In genomic region chr10:30453764-30454527, GRCh38 we compare ENCODE assay signal across 11 cellular contexts. TPM values are rescaled to one million over a fixed set of nuclear protein-coding genes. Genes with fewer than 3 reads are reported as not detected.
DNase-seq lines count a peak whose midpoint lies in the region; ATAC-seq and TF ChIP-seq lines count a peak whose summit lies in the region.
"Had no signal": no experiment of that assay in that cellular context is flagged by ENCODE, and none has a peak within 500 bp of the region (broad histone marks: within the 10 kb centered on the region; RNA-seq: fewer than 3 reads in every experiment).

No MANE protein-coding gene starts in this region.

- H3K27ac Mint-ChIP-seq in CD8-positive, alpha-beta T cell, result peak overlapping the region; percentile 37
- peak overlapping the region; percentile 71 for H3K27ac Mint-ChIP-seq in activated T-helper 1 cell treated with anti-CD3 and anti-CD28 coated beads, Interleukin-12 subunit alpha, Interleukin-12 subunit beta, Interleukin-2, Interleukin-4 antibody, amounts not matched to agents 30 ng/mL and 10 ng/mL and 1 ng/mL, durations not matched to agents 14 hours and 24 hours and 36 hours
- H3K27ac Mint-ChIP-seq: activated naive CD8-positive, alpha-beta T cell had no signal

- no peaks in the 10 kb centered on the region for H3K36me3 ChIP-seq in CD8-positive, alpha-beta T cell (ENCODE audit: insufficient read depth, low read length)
- H3K36me3 ChIP-seq in right atrium auricular region (peaks cover 63% of the 10 kb centered on the region), skeletal muscle tissue (ENCODE audit: control insufficient read depth in 3 of 3, insufficient read depth in 3 of 3, low read length in 3 of 3) (peaks cover 20 to 42% (median 32%) of the 10 kb centered on the region in 3 donors)
- H3K36me3 ChIP-seq: WERI-Rb-1 had no signal

- H3K36me3 Mint-ChIP-seq in CD8-positive, alpha-beta T cell, result peaks cover 22% of the 10 kb centered on the region
- peaks cover 44% of the 10 kb centered on the region for H3K36me3 Mint-ChIP-seq in activated T-helper 1 cell treated with anti-CD3 and anti-CD28 coated beads, Interleukin-12 subunit alpha, Interleukin-12 subunit beta, Interleukin-2, Interleukin-4 antibody, amounts not matched to agents 30 ng/mL and 10 ng/mL and 1 ng/mL, durations not matched to agents 14 hours and 24 hours and 36 hours (ENCODE audit: low read depth)

- intact Hi-C loops in CD8-positive, alpha-beta T cell (cut with DNase I, micrococcal nuclease), result loop anchor here in 1 of 2 experiments (2.0 kb wide), 1 partner anchor 17 kb away; no protein-coding TSS in a partner anchor
- intact Hi-C loops in activated T-helper 1 cell treated with anti-CD3 and anti-CD28 coated beads, Interleukin-12 subunit alpha, Interleukin-12 subunit beta, Interleukin-2, Interleukin-4 antibody, amounts not matched to agents 30 ng/mL and 10 ng/mL and 1 ng/mL, durations not matched to agents 14 hours and 24 hours and 36 hours (cut with micrococcal nuclease), result loop anchor here (2.0 kb wide), 1 partner anchor 17 kb away; no protein-coding TSS in a partner anchor

- H3K4me1 Mint-ChIP-seq in CD8-positive, alpha-beta T cell (ENCODE audit: low read depth), result peaks cover 31% of the 10 kb centered on the region
- H3K4me1 Mint-ChIP-seq in activated T-helper 1 cell treated with anti-CD3 and anti-CD28 coated beads, Interleukin-12 subunit alpha, Interleukin-12 subunit beta, Interleukin-2, Interleukin-4 antibody, amounts not matched to agents 30 ng/mL and 10 ng/mL and 1 ng/mL, durations not matched to agents 14 hours and 24 hours and 36 hours (ENCODE audit: low read depth), result peaks cover 43% of the 10 kb centered on the region

- H3K9me3 Mint-ChIP-seq in CD8-positive, alpha-beta T cell, result no peaks in the 10 kb centered on the region
- no peaks in the 10 kb centered on the region for H3K9me3 Mint-ChIP-seq in activated T-helper 1 cell treated with anti-CD3 and anti-CD28 coated beads, Interleukin-12 subunit alpha, Interleukin-12 subunit beta, Interleukin-2, Interleukin-4 antibody, amounts not matched to agents 30 ng/mL and 10 ng/mL and 1 ng/mL, durations not matched to agents 14 hours and 24 hours and 36 hours

- H3K4me3 ChIP-seq in CD8-positive, alpha-beta T cell (ENCODE audit: low read depth, low read length), result no peak overlapping the region
- no peak overlapping the region for H3K4me3 ChIP-seq in right atrium auricular region
- H3K4me3 ChIP-seq in skeletal muscle tissue (ENCODE audit: low read length in 3 of 3), result peak overlapping the region in 1 of 3 donors; percentile 34

- peak overlapping the region in 2 of 3 donors; percentile 27 to 57 for H3K9ac ChIP-seq in skeletal muscle tissue (ENCODE audit: low read depth in 1 of 3, low read length in 3 of 3)

- no peaks in the 10 kb centered on the region for H3K27me3 Mint-ChIP-seq in CD8-positive, alpha-beta T cell (ENCODE audit: low read depth)
- no peaks in the 10 kb centered on the region for H3K27me3 Mint-ChIP-seq in activated T-helper 1 cell treated with anti-CD3 and anti-CD28 coated beads, Interleukin-12 subunit alpha, Interleukin-12 subunit beta, Interleukin-2, Interleukin-4 antibody, amounts not matched to agents 30 ng/mL and 10 ng/mL and 1 ng/mL, durations not matched to agents 14 hours and 24 hours and 36 hours (ENCODE audit: insufficient read depth)
- H3K27me3 Mint-ChIP-seq: activated naive CD8-positive, alpha-beta T cell had no signal

- no peaks in the 10 kb centered on the region for H3K27me3 ChIP-seq in CD8-positive, alpha-beta T cell (ENCODE audit: insufficient read depth, low read length)
- H3K27me3 ChIP-seq in right atrium auricular region (no peaks in the 10 kb centered on the region), skeletal muscle tissue (ENCODE audit: control insufficient read depth in 3 of 3, insufficient read depth in 3 of 3, low read length in 3 of 3) (no peaks in the 10 kb centered on the region)

- ATAC-seq in CD8-positive, alpha-beta T cell, result no peak

- H3K4me3 Mint-ChIP-seq in CD8-positive, alpha-beta T cell, result no peak overlapping the region
- H3K4me3 Mint-ChIP-seq in activated T-helper 1 cell treated with anti-CD3 and anti-CD28 coated beads, Interleukin-12 subunit alpha, Interleukin-12 subunit beta, Interleukin-2, Interleukin-4 antibody, amounts not matched to agents 30 ng/mL and 10 ng/mL and 1 ng/mL, durations not matched to agents 14 hours and 24 hours and 36 hours, result peak overlapping the region; percentile 42
- H3K4me3 Mint-ChIP-seq: activated naive CD8-positive, alpha-beta T cell had no signal

- TF ChIP-seq CTCF in CD8-positive, alpha-beta T cell (IDR thresholded peaks at IDR 0.05), result no peak
- no peak for TF ChIP-seq CTCF in right atrium auricular region (IDR thresholded peaks at IDR 0.05)

- peaks cover 25% of the 10 kb centered on the region for H3K4me1 ChIP-seq in CD8-positive, alpha-beta T cell (ENCODE audit: insufficient read depth, low read length)
- peaks cover 0 to 49% of the 10 kb centered on the region in 2 donors for H3K4me1 ChIP-seq in right atrium auricular region
- peaks cover 19 to 34% (median 24%) of the 10 kb centered on the region in 3 donors for H3K4me1 ChIP-seq in skeletal muscle tissue (ENCODE audit: control insufficient read depth in 3 of 3, insufficient read depth in 3 of 3, low read length in 3 of 3)

- CTCF ChIA-PET in CD8-positive, alpha-beta T cell (lab: Charles Lee), result no interaction called here

- H3K9me3 ChIP-seq in CD8-positive, alpha-beta T cell (ENCODE audit: low read length), result no peaks in the 10 kb centered on the region
- H3K9me3 ChIP-seq in right atrium auricular region (no peaks in the 10 kb centered on the region), skeletal muscle tissue (ENCODE audit: control insufficient read depth in 3 of 3, low read length in 3 of 3) (no peaks in the 10 kb centered on the region)

- no peak overlapping the region for H3K27ac ChIP-seq in CD8-positive, alpha-beta T cell (ENCODE audit: low read depth, low read length)
- peak overlapping the region; percentile 74 to 88 for H3K27ac ChIP-seq in right atrium auricular region
- H3K27ac ChIP-seq in skeletal muscle tissue (ENCODE audit: low read depth, low read length), result peak overlapping the region; percentile 74
- H3K27ac ChIP-seq: WERI-Rb-1 had no signal

- no peak for DNase-seq in CD8-positive, alpha-beta T cell
- DNase-seq in activated T-helper 1 cell treated with anti-CD3 and anti-CD28 coated beads, Interleukin-12 subunit alpha, Interleukin-12 subunit beta, Interleukin-2, Interleukin-4 antibody, amounts not matched to agents 30 ng/mL and 10 ng/mL and 1 ng/mL, durations not matched to agents 14 hours and 24 hours and 36 hours (ENCODE audit: low spot score), result no peak
- DNase-seq in right atrium auricular region (ENCODE audit: low spot score) (no peak), dedifferentiated amniotic fluid mesenchymal stem cell (ENCODE audit: extremely low spot score) (no peak), iPS-NIHi7 (ENCODE audit: extremely low spot score) (no peak), cortex of kidney (lab: John Stamatoyannopoulos, UW) (no peak), foreskin melanocyte (no peak)
- DNase-seq: NCI-H1417 treated with DMSO at 0.1 percent for 48 hours, WERI-Rb-1 had no signal

- POLR2A ChIA-PET in CD8-positive, alpha-beta T cell (lab: Charles Lee), result interaction anchor here (0.6 kb wide), 1 partner anchor 19 kb away, joined by 3 read pairs; no protein-coding TSS in a partner anchor

RNA-seq across cellular contexts. Expression of gene MAP3K8, which starts 20.0 kb away (rescaled TPM):
- 10 to 100 TPM; 42.4 to 48.6 TPM for total RNA-seq in CD8-positive, alpha-beta T cell
- total RNA-seq in activated T-helper 1 cell treated with anti-CD3 and anti-CD28 coated beads, Interleukin-12 subunit alpha, Interleukin-12 subunit beta, Interleukin-2, Interleukin-4 antibody, amounts not matched to agents 30 ng/mL and 10 ng/mL and 1 ng/mL, durations not matched to agents 14 hours and 24 hours and 36 hours, result 34.7 and 37.5 TPM in 2 replicates
- total RNA-seq in right atrium auricular region, result 10 to 100 TPM; 10.6 to 18.9 TPM
- 16.7 TPM for total RNA-seq in skeletal muscle tissue
